8 cellular contexts compared by ENCODE assay signal in the genomic region with DNA sequence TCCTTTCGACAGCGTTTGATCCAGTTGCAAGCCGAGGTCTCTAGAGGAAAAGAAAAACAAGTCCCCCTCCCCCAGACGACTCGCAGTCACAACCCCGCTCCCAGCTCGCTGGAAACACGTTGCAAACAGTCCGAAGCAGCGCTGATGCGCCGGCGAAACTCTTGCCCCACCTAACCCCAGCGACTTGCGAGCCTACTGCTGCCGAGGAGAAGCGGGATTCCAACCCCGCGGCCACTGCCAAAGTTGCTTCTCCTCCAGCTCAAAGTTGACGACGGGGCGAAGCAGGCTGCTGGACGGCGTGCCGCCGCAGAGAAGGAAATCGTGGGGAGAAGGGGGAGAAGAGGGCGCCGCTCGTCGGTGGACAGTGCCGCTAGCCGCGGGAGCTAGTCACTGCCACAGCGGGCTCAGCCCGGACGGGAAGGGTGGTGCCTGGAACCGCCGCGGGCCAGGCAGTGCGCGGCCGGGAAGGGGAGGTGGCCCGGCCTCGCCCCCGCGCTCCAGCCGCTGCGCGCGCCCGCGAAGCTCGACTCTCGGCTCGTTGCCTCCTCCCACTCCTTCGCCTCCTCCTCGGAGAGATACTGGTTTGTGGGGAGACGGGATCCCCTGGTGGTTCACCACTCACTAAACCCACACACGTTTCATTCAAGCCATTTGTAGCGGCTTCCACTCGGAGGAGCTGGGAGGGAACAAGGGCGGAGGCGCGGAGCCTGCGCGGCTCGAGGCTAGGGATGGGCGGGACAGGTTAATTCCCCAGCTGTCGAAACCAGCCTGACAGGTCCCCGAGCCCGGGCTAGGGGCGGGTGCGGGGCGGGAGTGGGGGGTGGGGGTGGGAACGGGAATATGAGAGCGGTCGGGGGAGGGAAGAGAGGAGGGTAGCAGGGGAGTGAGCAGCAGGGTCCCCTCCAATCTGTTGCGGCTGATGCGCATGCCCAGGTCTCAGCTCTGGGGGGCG. TPM values are rescaled to one million over a fixed set of nuclear protein-coding genes. Genes with fewer than 3 reads are reported as not detected.
A peak's percentile ranks its signal among the peaks of the same experiment; 100 is the strongest.
DNase-seq lines count a peak whose midpoint lies in the region; ATAC-seq and TF ChIP-seq lines count a peak whose summit lies in the region.

A gene with protein sequence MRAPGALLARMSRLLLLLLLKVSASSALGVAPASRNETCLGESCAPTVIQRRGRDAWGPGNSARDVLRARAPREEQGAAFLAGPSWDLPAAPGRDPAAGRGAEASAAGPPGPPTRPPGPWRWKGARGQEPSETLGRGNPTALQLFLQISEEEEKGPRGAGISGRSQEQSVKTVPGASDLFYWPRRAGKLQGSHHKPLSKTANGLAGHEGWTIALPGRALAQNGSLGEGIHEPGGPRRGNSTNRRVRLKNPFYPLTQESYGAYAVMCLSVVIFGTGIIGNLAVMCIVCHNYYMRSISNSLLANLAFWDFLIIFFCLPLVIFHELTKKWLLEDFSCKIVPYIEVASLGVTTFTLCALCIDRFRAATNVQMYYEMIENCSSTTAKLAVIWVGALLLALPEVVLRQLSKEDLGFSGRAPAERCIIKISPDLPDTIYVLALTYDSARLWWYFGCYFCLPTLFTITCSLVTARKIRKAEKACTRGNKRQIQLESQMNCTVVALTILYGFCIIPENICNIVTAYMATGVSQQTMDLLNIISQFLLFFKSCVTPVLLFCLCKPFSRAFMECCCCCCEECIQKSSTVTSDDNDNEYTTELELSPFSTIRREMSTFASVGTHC (minus strand): TSS at position 392 of the 952 bp plus-strand sequence. CDS start 816 bp downstream, outside the sequence.

- no peaks in the 10 kb centered on the region for H3K9me3 ChIP-seq in spleen

- H3K36me3 ChIP-seq in KMS-11 (ENCODE audit: insufficient read depth) (no peaks in the 10 kb centered on the region), kidney epithelial cell (ENCODE audit: control insufficient read depth, insufficient read depth, low read length) (no peaks in the 10 kb centered on the region), spleen (no peaks in the 10 kb centered on the region)

- 1 to 4% (median 2%) methylated on average over 32 to 81 of the region's 81 CpGs for WGBS in spleen, 5 donors

- H3K4me1 ChIP-seq in KMS-11 (ENCODE audit: low read depth, poor library complexity, severe bottlenecking) (peaks cover 26% of the 10 kb centered on the region), spleen (peaks cover 0 to 26% (median 19%) of the 10 kb centered on the region in 6 donors)

- H3K9ac ChIP-seq in KMS-11 = peak within 1 kb of the TSS; percentile 74

- intact Hi-C loops in spleen (cut with DNase I; ENCODE audit: low total_unique reads) = no loop called here

- H2AFZ ChIP-seq in KMS-11 (ENCODE audit: low read depth) = peak within 1 kb of the TSS; percentile 98

- no peak within 1 kb of the TSS for H3K4me3 ChIP-seq in KMS-11 (IDR thresholded peaks at IDR 0.05; ENCODE audit: insufficient read depth, low read depth, low read length)
- H3K4me3 ChIP-seq in choroid plexus epithelial cell (ENCODE audit: low read depth, low read length) = peak within 1 kb of the TSS; percentile 68
- peak within 1 kb of the TSS; percentile 59 for H3K4me3 ChIP-seq in kidney epithelial cell (ENCODE audit: low read depth, low read length)
- H3K4me3 ChIP-seq in spleen = peak within 1 kb of the TSS; percentile 21 to 71 (median 45)

- H3K27ac ChIP-seq in KMS-11 = peak within 1 kb of the TSS; percentile 59
- peak within 1 kb of the TSS in 5 of 8 donors; percentile 13 to 47 (median 33) for H3K27ac ChIP-seq in spleen

- H3K27me3 ChIP-seq in KMS-11 (ENCODE audit: insufficient read depth, low read depth) (no peaks in the 10 kb centered on the region), kidney epithelial cell (ENCODE audit: control insufficient read depth, insufficient read depth, low read length) (peaks cover 24% of the 10 kb centered on the region), spleen (replicated peaks in 1 of 7) (peaks cover 0 to 65% (median 27%) of the 10 kb centered on the region in 7 donors)

- TF ChIP-seq CTCF in KMS-11 (conservative IDR thresholded peaks at IDR 0.05; ENCODE audit: low read depth, low read length) = no peak
- TF ChIP-seq CTCF in choroid plexus epithelial cell (conservative IDR thresholded peaks at IDR 0.05; ENCODE audit: low read depth, low read length) = peak; percentile 57
- TF ChIP-seq CTCF in kidney epithelial cell (IDR thresholded peaks at IDR 0.05; ENCODE audit: insufficient read depth, low read length, poor library complexity, severe bottlenecking) = no peak
- peak in 2 of 11 experiments; percentile 15 to 23 for TF ChIP-seq CTCF in spleen (IDR thresholded peaks at IDR 0.05 in 8 of 11, conservative IDR thresholded peaks at IDR 0.05 in 3 of 11)

- ATAC-seq in GM21786 (IDR thresholded peaks at IDR 0.05; ENCODE audit: unreplicated experiment) = peak; percentile 63

- no peaks in the 10 kb centered on the region for H3K79me2 ChIP-seq in KMS-11 (ENCODE audit: insufficient read depth, low read depth)

- no peak for TF ChIP-seq POLR2A in spleen (IDR thresholded peaks at IDR 0.05)

- H3K4me2 ChIP-seq in KMS-11 = peak within 1 kb of the TSS; percentile 90

- no peaks in the 10 kb centered on the region for H4K20me1 ChIP-seq in KMS-11 (ENCODE audit: insufficient read depth)

- DNase-seq in GM04504 (ENCODE audit: low read depth) (peak; percentile 88), SW 1271 (lab: John Stamatoyannopoulos, UW) (peak; percentile 30 to 66), choroid plexus epithelial cell (ENCODE audit: low read depth) (peak; percentile 81), kidney epithelial cell (ENCODE audit: low read depth) (no peak), spleen (peak; percentile 73), cortex of kidney (lab: John Stamatoyannopoulos, UW) (no peak)

RNA-seq across cellular contexts. Expression of the gene that starts here (rescaled TPM):
- total RNA-seq in kidney epithelial cell (2.7 and 4.1 TPM in 2 replicates), spleen (1 to 10 TPM in 5 of 7 donors, under 1 TPM in 2; 0.85 to 6.2 (median 2.2) TPM)
- polyA plus RNA-seq in spleen = under 1 TPM in 2 of 3 donors, not detected in 1; 0.05 to 0.13 TPM

Comparison
In these comparisons a context has a peak if more than half of its experiments do, and no peak if none do; other contexts are left out.
1. DNase-seq: peak in GM04504 (single experiment), SW 1271 (2 of 2), choroid plexus epithelial cell (single experiment) and spleen (single experiment); none in kidney epithelial cell (single experiment) and cortex of kidney (single experiment).